ENCODE assay signal across 2 cellular contexts in the genomic region with DNA sequence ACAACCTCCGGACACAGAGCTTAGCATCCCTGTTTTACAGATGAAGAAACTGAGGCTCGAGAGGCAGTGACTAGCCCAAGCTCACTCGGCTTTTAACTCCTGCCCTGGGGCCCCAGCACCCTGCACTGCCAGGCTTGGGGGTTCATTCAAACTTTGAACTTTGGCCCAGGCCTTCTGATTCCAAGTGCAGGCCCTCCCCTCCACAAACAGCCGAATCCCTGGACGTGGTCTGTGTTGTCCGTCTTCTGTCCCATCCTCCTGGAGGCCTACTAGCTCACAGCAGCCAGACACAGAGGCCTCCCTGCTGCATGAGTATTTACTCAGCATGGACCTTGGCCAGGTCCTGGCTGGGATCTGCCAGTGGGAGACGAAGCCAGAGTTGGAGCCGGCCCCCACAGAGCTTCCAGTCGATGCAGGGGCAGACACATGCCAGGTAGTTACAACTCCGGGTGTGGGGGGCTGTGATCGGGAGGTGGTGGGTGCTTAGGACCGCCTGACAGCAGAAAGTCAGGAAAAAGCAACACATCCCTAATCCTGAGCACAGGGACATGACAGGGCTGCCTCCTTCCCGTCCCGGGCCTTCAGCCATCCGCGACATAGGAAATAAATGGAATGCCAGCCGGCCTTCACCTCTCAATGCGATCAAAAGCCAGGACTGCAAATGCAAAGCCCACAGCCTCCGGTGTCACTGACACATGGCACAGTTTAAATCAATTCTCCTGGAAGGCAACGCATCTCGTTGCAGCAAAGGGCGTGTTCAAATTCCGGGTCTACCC.
TF ChIP-seq lines count a peak whose summit lies in the region.

No MANE protein-coding gene starts in this region.

TF ChIP-seq in IMR-90, 13 proteins besides CTCF, POLR2A, EP300 and RAD21:
- TF ChIP-seq RFX5 (IDR thresholded peaks at IDR 0.05; ENCODE audit: low read depth, low read length): no peak

TF ChIP-seq in K562, 482 proteins besides CTCF, POLR2A, EP300 and RAD21:
- TF ChIP-seq, protein P1, sequence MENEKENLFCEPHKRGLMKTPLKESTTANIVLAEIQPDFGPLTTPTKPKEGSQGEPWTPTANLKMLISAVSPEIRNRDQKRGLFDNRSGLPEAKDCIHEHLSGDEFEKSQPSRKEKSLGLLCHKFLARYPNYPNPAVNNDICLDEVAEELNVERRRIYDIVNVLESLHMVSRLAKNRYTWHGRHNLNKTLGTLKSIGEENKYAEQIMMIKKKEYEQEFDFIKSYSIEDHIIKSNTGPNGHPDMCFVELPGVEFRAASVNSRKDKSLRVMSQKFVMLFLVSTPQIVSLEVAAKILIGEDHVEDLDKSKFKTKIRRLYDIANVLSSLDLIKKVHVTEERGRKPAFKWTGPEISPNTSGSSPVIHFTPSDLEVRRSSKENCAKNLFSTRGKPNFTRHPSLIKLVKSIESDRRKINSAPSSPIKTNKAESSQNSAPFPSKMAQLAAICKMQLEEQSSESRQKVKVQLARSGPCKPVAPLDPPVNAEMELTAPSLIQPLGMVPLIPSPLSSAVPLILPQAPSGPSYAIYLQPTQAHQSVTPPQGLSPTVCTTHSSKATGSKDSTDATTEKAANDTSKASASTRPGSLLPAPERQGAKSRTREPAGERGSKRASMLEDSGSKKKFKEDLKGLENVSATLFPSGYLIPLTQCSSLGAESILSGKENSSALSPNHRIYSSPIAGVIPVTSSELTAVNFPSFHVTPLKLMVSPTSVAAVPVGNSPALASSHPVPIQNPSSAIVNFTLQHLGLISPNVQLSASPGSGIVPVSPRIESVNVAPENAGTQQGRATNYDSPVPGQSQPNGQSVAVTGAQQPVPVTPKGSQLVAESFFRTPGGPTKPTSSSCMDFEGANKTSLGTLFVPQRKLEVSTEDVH (IDR thresholded peaks at IDR 0.05; ENCODE audit: low read depth, partially characterized antibody): no peak
- TF ChIP-seq, protein P2, sequence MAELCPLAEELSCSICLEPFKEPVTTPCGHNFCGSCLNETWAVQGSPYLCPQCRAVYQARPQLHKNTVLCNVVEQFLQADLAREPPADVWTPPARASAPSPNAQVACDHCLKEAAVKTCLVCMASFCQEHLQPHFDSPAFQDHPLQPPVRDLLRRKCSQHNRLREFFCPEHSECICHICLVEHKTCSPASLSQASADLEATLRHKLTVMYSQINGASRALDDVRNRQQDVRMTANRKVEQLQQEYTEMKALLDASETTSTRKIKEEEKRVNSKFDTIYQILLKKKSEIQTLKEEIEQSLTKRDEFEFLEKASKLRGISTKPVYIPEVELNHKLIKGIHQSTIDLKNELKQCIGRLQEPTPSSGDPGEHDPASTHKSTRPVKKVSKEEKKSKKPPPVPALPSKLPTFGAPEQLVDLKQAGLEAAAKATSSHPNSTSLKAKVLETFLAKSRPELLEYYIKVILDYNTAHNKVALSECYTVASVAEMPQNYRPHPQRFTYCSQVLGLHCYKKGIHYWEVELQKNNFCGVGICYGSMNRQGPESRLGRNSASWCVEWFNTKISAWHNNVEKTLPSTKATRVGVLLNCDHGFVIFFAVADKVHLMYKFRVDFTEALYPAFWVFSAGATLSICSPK (IDR thresholded peaks at IDR 0.05; ENCODE audit: borderline replicate concordance): no peak
- TF ChIP-seq STAT5B (CRISPR knock-in tag; IDR thresholded peaks at IDR 0.05) (no peak), MYNN (IDR thresholded peaks at IDR 0.05) (no peak), MYNN (CRISPR knock-in tag; IDR thresholded peaks at IDR 0.05) (no peak), HNRNPL (IDR thresholded peaks at IDR 0.05; ENCODE audit: low read depth, low read length) (no peak), NEUROD1 (IDR thresholded peaks at IDR 0.05; ENCODE audit: borderline replicate concordance, low read depth, low read length, partially characterized antibody) (no peak), SRSF3 (IDR thresholded peaks at IDR 0.05; ENCODE audit: insufficient read depth, low read length) (no peak)
- TF ChIP-seq, protein P3, sequence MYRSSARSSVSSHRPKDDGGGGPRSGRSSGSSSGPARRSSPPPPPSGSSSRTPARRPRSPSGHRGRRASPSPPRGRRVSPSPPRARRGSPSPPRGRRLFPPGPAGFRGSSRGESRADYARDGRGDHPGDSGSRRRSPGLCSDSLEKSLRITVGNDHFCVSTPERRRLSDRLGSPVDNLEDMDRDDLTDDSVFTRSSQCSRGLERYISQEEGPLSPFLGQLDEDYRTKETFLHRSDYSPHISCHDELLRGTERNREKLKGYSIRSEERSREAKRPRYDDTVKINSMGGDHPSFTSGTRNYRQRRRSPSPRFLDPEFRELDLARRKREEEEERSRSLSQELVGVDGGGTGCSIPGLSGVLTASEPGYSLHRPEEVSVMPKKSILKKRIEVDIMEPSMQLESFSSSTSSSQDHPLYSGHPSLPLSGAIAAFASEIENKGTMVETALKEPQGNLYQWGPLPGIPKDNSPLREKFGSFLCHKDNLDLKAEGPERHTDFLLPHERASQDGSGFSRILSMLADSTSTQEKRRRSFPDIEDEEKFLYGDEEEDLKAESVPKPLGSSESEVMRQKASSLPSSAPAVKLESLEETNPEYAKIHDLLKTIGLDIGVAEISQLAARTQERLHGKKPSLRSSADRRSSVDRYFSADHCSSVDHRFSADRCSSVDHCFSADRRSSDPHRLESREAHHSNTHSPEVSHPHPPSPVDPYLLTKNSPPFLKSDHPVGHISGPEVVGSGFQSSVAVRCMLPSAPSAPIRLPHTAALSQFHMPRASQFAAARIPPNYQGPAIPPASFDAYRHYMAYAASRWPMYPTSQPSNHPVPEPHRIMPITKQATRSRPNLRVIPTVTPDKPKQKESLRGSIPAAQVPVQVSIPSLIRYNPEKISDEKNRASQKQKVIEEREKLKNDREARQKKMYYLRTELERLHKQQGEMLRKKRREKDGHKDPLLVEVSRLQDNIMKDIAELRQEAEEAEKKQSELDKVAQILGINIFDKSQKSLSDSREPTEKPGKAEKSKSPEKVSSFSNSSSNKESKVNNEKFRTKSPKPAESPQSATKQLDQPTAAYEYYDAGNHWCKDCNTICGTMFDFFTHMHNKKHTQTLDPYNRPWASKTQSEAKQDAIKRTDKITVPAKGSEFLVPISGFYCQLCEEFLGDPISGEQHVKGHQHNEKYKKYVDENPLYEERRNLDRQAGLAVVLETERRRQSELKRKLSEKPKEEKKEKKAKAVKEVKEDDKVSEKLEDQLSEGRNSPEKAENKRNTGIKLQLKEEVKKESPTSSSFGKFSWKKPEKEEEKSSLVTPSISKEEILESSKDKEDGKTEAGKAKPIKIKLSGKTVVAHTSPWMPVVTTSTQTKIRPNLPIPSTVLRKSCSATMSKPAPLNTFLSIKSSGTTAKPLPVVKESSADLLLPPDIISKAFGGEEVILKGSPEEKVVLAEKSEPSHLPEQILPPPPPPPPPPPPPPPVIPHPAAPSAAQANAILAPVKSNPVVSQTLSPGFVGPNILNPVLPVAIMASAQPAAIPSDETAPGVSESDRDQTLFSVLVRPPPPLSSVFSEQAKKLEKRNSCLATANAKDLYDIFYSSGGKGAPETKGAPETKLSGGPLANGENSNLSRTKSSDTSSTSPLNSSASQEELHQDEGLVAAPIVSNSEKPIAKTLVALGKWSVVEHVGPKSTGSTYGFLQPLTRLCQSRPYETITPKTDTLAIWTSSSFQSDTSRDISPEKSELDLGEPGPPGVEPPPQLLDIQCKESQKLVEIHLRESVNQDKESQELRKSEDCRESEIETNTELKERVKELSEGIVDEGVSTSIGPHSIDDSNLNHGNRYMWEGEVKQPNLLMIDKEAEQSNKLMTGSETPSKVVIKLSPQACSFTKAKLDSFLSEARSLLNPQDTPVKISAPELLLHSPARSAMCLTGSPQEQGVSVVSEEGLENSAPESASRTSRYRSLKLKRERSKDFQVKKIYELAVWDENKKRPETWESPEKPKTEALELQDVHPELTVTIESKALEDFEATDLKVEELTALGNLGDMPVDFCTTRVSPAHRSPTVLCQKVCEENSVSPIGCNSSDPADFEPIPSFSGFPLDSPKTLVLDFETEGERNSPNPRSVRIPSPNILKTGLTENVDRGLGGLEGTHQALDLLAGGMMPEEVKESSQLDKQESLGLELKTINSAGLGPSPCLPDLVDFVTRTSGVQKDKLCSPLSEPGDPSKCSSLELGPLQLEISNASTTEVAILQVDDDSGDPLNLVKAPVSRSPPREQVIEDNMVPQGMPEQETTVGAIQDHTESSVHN (IDR thresholded peaks at IDR 0.05; ENCODE audit: borderline replicate concordance in 1 of 2, low read depth in 1 of 2): no peak
- TF ChIP-seq, protein P4, sequence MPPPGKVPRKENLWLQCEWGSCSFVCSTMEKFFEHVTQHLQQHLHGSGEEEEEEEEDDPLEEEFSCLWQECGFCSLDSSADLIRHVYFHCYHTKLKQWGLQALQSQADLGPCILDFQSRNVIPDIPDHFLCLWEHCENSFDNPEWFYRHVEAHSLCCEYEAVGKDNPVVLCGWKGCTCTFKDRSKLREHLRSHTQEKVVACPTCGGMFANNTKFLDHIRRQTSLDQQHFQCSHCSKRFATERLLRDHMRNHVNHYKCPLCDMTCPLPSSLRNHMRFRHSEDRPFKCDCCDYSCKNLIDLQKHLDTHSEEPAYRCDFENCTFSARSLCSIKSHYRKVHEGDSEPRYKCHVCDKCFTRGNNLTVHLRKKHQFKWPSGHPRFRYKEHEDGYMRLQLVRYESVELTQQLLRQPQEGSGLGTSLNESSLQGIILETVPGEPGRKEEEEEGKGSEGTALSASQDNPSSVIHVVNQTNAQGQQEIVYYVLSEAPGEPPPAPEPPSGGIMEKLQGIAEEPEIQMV (tag; conservative IDR thresholded peaks at IDR 0.05; ENCODE audit: low read depth): no peak
- TF ChIP-seq, protein P5, sequence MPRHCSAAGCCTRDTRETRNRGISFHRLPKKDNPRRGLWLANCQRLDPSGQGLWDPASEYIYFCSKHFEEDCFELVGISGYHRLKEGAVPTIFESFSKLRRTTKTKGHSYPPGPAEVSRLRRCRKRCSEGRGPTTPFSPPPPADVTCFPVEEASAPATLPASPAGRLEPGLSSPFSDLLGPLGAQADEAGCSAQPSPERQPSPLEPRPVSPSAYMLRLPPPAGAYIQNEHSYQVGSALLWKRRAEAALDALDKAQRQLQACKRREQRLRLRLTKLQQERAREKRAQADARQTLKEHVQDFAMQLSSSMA (CRISPR knock-in tag; IDR thresholded peaks at IDR 0.05): no peak
- TF ChIP-seq, protein P6, sequence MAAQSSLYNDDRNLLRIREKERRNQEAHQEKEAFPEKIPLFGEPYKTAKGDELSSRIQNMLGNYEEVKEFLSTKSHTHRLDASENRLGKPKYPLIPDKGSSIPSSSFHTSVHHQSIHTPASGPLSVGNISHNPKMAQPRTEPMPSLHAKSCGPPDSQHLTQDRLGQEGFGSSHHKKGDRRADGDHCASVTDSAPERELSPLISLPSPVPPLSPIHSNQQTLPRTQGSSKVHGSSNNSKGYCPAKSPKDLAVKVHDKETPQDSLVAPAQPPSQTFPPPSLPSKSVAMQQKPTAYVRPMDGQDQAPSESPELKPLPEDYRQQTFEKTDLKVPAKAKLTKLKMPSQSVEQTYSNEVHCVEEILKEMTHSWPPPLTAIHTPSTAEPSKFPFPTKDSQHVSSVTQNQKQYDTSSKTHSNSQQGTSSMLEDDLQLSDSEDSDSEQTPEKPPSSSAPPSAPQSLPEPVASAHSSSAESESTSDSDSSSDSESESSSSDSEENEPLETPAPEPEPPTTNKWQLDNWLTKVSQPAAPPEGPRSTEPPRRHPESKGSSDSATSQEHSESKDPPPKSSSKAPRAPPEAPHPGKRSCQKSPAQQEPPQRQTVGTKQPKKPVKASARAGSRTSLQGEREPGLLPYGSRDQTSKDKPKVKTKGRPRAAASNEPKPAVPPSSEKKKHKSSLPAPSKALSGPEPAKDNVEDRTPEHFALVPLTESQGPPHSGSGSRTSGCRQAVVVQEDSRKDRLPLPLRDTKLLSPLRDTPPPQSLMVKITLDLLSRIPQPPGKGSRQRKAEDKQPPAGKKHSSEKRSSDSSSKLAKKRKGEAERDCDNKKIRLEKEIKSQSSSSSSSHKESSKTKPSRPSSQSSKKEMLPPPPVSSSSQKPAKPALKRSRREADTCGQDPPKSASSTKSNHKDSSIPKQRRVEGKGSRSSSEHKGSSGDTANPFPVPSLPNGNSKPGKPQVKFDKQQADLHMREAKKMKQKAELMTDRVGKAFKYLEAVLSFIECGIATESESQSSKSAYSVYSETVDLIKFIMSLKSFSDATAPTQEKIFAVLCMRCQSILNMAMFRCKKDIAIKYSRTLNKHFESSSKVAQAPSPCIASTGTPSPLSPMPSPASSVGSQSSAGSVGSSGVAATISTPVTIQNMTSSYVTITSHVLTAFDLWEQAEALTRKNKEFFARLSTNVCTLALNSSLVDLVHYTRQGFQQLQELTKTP (IDR thresholded peaks at IDR 0.05; ENCODE audit: low read depth in 1 of 2, partially characterized antibody in 2 of 2): no peak
TF ChIP-seq in K562: peak in this region for 0.
